Comparison of ENCODE assay signal across 12 cellular contexts in the genomic region with DNA sequence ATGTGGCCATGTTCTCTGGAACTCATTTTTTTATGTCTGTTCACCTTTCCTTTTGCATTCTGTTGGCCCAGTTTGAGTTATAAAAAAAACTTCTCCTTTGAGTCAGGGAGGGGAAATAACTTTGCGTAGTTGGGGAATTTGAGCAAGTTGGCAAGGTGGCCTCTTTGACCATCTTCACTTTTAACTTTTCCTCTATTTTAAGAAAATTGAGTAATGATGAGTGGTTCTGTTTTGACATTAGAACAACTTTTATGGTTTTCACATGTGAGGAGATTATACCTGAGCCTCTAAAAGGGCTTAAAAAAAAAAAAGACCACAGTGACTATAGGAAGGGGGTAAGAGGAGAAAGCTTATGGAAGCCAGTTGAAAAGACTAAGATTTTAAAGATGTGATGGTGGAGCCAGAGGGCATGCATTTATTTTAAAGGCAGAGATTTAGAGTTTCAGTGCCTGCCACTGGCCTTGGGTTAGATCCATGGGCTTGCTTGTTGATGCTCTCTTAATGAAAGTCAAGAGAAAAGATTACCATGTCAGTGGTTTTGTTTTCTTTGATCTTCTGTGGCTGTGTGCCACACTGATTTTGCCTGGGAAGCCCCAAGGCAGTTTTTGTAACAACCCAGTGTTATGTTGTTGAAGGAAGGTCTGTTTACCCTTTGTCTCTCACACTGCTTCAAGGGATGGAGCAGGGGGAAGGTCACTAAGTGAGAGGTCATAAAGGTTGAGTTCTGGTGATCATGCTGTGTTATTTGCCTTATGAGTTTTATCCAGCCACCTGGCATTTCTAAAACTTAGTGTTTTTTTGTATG.
A peak's percentile ranks its signal among the peaks of the same experiment; 100 is the strongest.
DNase-seq lines count a peak whose midpoint lies in the region; ATAC-seq lines count a peak whose summit lies in the region.
"Had no signal": no experiment of that assay in that cellular context is flagged by ENCODE, and none has a peak within 500 bp of the region (broad histone marks: within the 10 kb centered on the region; RNA-seq: fewer than 3 reads in every experiment).

No MANE protein-coding gene starts in this region.

- ATAC-seq in GM21619 (IDR thresholded peaks at IDR 0.05; ENCODE audit: unreplicated experiment), result peak; percentile 56
- ATAC-seq in right cardiac atrium, result no peak
- ATAC-seq: gastrocnemius medialis had no signal

- H3K9ac ChIP-seq in Karpas-422 (ENCODE audit: low read length), result no peak overlapping the region

- H3K79me2 ChIP-seq in Karpas-422 (ENCODE audit: low read length), result no peaks in the 10 kb centered on the region

- H3K4me1 ChIP-seq in right cardiac atrium (ENCODE audit: control insufficient read depth, insufficient read depth, low read length), result no peaks in the 10 kb centered on the region
- no peaks in the 10 kb centered on the region for H3K4me1 ChIP-seq in Karpas-422 (ENCODE audit: low read length)
- H3K4me1 ChIP-seq: gastrocnemius medialis had no signal

- no peaks in the 10 kb centered on the region for H3K9me2 ChIP-seq in Karpas-422 (replicated peaks; ENCODE audit: insufficient read depth, low read length)

- H2AFZ ChIP-seq in Karpas-422 (ENCODE audit: low read length), result no peak overlapping the region

- H3K27me3 ChIP-seq in right cardiac atrium (ENCODE audit: control insufficient read depth, insufficient read depth) (no peaks in the 10 kb centered on the region), Karpas-422 (ENCODE audit: low read length) (no peaks in the 10 kb centered on the region)
- H3K27me3 ChIP-seq: gastrocnemius medialis had no signal

- H3K9me3 ChIP-seq in right cardiac atrium (ENCODE audit: control insufficient read depth, low read length), result no peaks in the 10 kb centered on the region
- H3K9me3 ChIP-seq in Karpas-422 (ENCODE audit: low read length), result no peaks in the 10 kb centered on the region
- H3K9me3 ChIP-seq: gastrocnemius medialis had no signal

- H3K36me3 ChIP-seq in Karpas-422 (ENCODE audit: insufficient read depth, low read length), result no peaks in the 10 kb centered on the region
- H3K36me3 ChIP-seq: gastrocnemius medialis had no signal

- intact Hi-C loops in right cardiac atrium (cut with DNase I), result no loop called here

- 94% methylated on average over 1 of the region's 1 CpG for WGBS in right cardiac atrium

- no peak overlapping the region for H3K4me2 ChIP-seq in Karpas-422 (ENCODE audit: low read depth, low read length, poor library complexity, severe bottlenecking)

- H4K20me1 ChIP-seq in Karpas-422 (ENCODE audit: insufficient read depth, low read depth, low read length), result no peaks in the 10 kb centered on the region

- H3K27ac ChIP-seq in right cardiac atrium (ENCODE audit: low read length) (no peak overlapping the region), Karpas-422 (ENCODE audit: low read length) (no peak overlapping the region)

- H3K4me3 ChIP-seq in right cardiac atrium (ENCODE audit: low read length) (no peak overlapping the region), Karpas-422 (ENCODE audit: low read length) (no peak overlapping the region)
- H3K4me3 ChIP-seq: gastrocnemius medialis had no signal

- DNase-seq in ELF-1 (ENCODE audit: low read depth, low spot score) (peak; percentile 93), NCI-H226 (peak; percentile 27), iPS-NIHi7 (ENCODE audit: extremely low spot score) (peak; percentile 15), right cardiac atrium (no peak), Karpas-422 (no peak), A172 (ENCODE audit: low spot score) (no peak), NCI-H510A treated with DMSO at 0.1 percent for 48 hours (lab: John Stamatoyannopoulos, UW) (no peak)
- DNase-seq: gastrocnemius medialis, NCI-H1436 treated with DMSO at 0.1 percent for 48 hours, NCI-H748 treated with DMSO at 0.1 percent for 48 hours, SIG-M5 had no signal

Comparison
In these comparisons a context has a peak if more than half of its experiments do, and no peak if none do; other contexts are left out.
1. DNase-seq: peak in ELF-1 (single experiment), NCI-H226 (single experiment) and iPS-NIHi7 (single experiment); none in right cardiac atrium (0 of 3), Karpas-422 (single experiment), A172 (single experiment) and NCI-H510A treated with DMSO at 0.1 percent for 48 hours (single experiment).